22 cellular contexts compared by ENCODE assay signal in the genomic region with DNA sequence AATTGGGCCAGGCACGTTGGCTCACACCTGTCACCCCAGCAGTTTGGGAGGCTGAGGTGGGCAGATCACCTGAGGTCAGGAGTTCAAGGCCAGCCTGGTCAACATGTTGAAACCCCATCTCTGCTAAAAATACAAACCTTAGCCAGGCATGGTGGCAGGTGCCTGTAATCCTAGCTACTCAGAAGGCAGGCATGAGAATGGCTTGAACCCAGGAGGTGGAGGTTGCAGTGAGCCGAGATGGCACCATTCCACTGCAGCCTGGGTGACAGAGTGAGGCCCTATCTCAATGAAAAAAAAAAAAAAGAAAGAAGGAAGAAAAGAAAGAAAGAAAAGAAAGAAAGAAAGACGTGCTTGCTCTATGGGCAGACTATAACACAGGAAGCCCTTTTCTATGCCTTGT.
"Had no signal": no experiment of that assay in that cellular context is flagged by ENCODE, and none has a peak within 500 bp of the region (broad histone marks: within the 10 kb centered on the region; RNA-seq: fewer than 3 reads in every experiment).

No MANE protein-coding gene starts in this region.

- H3K4me3 ChIP-seq: dorsolateral prefrontal cortex, esophagus squamous epithelium, heart left ventricle, tibial artery had no signal

- FAIRE-seq: colon, islet of Langerhans, TTC549 had no signal

- H3K27ac Mint-ChIP-seq: activated naive CD4-positive, alpha-beta T cell treated with anti-CD3 and anti-CD28 coated beads, Interleukin-2, amount 50 U/mL, for 72 hours; stimulated activated naive CD8-positive, alpha-beta T cell treated with anti-CD3 and anti-CD28 coated beads, Interleukin-15, Interleukin-2, amounts not matched to agents 100 ng/mL and 50 ng/mL, for 24 hours had no signal

- DNase-seq: activated CD4-positive, alpha-beta T cell treated with anti-CD3 and anti-CD28 coated beads for 1 hour; activated CD4-positive, alpha-beta T cell treated with anti-CD3 and anti-CD28 coated beads, Interleukin-2, amount 50 U/mL, for 1 hour; activated CD8-positive, alpha-beta T cell treated with anti-CD3 and anti-CD28 coated beads, Interleukin-2, amount 10 ng/mL, durations not matched to agents 7 days and 5 days; activated gamma-delta T cell treated with Interleukin-2 at 50 U/mL for 16 hours; aorta; dorsolateral prefrontal cortex; esophagus squamous epithelium; heart left ventricle; left ventricle myocardium superior; retina; stimulated activated CD4-positive, alpha-beta T cell treated with anti-CD3 and anti-CD28 coated beads, Interleukin-12 subunit alpha, Interleukin-12 subunit beta, amount 100 ng/mL, for 4 hours; substantia nigra; T-helper 1 cell; tibial artery had no signal

- H3K36me3 ChIP-seq: esophagus squamous epithelium, heart left ventricle, neutrophil, tibial artery had no signal

- ATAC-seq: activated CD8-positive, alpha-beta T cell treated with anti-CD3 and anti-CD28 coated beads, Interleukin-2, amount 10 ng/mL, durations not matched to agents 7 days and 5 days; activated naive CD4-positive, alpha-beta T cell treated with anti-CD3 and anti-CD28 coated beads, Interleukin-2, amount 50 U/mL, for 72 hours; heart left ventricle; left ventricle myocardium superior had no signal

- H3K9me3 ChIP-seq: esophagus squamous epithelium, neutrophil had no signal

- H3K27me3 ChIP-seq: tibial artery had no signal

- H3K27ac ChIP-seq: dorsolateral prefrontal cortex, esophagus squamous epithelium, heart left ventricle, neutrophil, tibial artery had no signal

- H3K4me3 Mint-ChIP-seq: activated CD8-positive, alpha-beta T cell treated with anti-CD3 and anti-CD28 coated beads, Interleukin-2, amount 10 ng/mL, durations not matched to agents 7 days and 5 days; central memory CD8-positive, alpha-beta T cell; nephron; stimulated activated naive CD8-positive, alpha-beta T cell treated with anti-CD3 and anti-CD28 coated beads, Interleukin-15, Interleukin-2, amounts not matched to agents 100 ng/mL and 50 ng/mL, for 24 hours had no signal
